Comparison of ENCODE assay signal across 24 cellular contexts in genomic region chr14:97315790-97316189, GRCh38.
"Had no signal": no experiment of that assay in that cellular context is flagged by ENCODE, and none has a peak within 500 bp of the region (broad histone marks: within the 10 kb centered on the region; RNA-seq: fewer than 3 reads in every experiment).

No MANE protein-coding gene starts in this region.

- H3K79me2 ChIP-seq: parathyroid adenoma had no signal

- DNase-seq: dermis blood vessel endothelial cell; effector memory CD4-positive, alpha-beta T cell; erythroblast; gastrocnemius medialis; head of caudate nucleus; kidney; left cardiac atrium; left lung; mesenchymal stem cell; midbrain; naive thymus-derived CD4-positive, alpha-beta T cell; stimulated activated CD4-positive, alpha-beta T cell treated with anti-CD3 and anti-CD28 coated beads, Interleukin-2, amount 100 ng/mL, for 24 hours; stimulated activated CD4-positive, alpha-beta T cell treated with anti-CD3 and anti-CD28 coated beads, Interleukin-4, amount 100 ng/mL, for 4 hours; stimulated activated naive CD8-positive, alpha-beta T cell treated with anti-CD3 and anti-CD28 coated beads, Interleukin-15, Interleukin-2, amounts not matched to agents 100 U/mL and 50 U/mL, for 24 hours; substantia nigra; testis; tibial artery had no signal

- FAIRE-seq: endothelial cell of umbilical vein, kidney had no signal

- H3K9ac ChIP-seq: neural progenitor cell, parathyroid adenoma had no signal

- H3K27ac ChIP-seq: coronary artery, gastrocnemius medialis, left lung, neural progenitor cell, parathyroid adenoma, testis, tibial artery had no signal

- H3K27me3 ChIP-seq: gastrocnemius medialis, neural progenitor cell, testis, tibial artery had no signal

- H3K4me2 ChIP-seq: neural progenitor cell, smooth muscle cell had no signal

- H3K4me3 ChIP-seq: coronary artery, gastrocnemius medialis, left lung, neural progenitor cell, smooth muscle cell, testis, tibial artery had no signal

- H3K36me3 ChIP-seq: gastrocnemius medialis, left lung, neural progenitor cell, tibial artery had no signal

- ATAC-seq: gastrocnemius medialis; left cardiac atrium; left lung; naive thymus-derived CD4-positive, alpha-beta T cell; sciatic nerve; stimulated activated memory B cell treated with anti-CD40 and anti-IgM and Interleukin-4, amounts not matched to agents 10 μg/mL and 1 μg/mL and 100 μg/mL, for 72 hours; stimulated activated naive CD8-positive, alpha-beta T cell treated with anti-CD3 and anti-CD28 coated beads, Interleukin-15, Interleukin-2, amounts not matched to agents 100 U/mL and 50 U/mL, for 24 hours had no signal

- H3K4me1 ChIP-seq: gastrocnemius medialis, left lung, neural progenitor cell, parathyroid adenoma, testis, tibial artery had no signal

- H2AFZ ChIP-seq: neural progenitor cell, parathyroid adenoma had no signal

- H3K9me3 ChIP-seq: gastrocnemius medialis, testis had no signal
